In genomic region chr17:76731800-76732733, GRCh38 we compare ENCODE assay signal across 6 cellular contexts. TPM values are rescaled to one million over a fixed set of nuclear protein-coding genes. Genes with fewer than 3 reads are reported as not detected.
DNase-seq lines count a peak whose midpoint lies in the region; ATAC-seq and TF ChIP-seq lines count a peak whose summit lies in the region.
"Not testable (repeated sequence)": the region's sequence is repeated elsewhere in the genome, so short reads cannot be mapped to it uniquely, and the experiment has no call there.

No MANE protein-coding gene starts in this region.

- POLR2A ChIA-PET in activated CD8-positive, alpha-beta T cell treated with anti-CD3 and anti-CD28 coated beads for 36 hours (lab: Charles Lee): interaction anchor here (0.9 to 8.8 kb wide), 7 partner anchors 7 to 173 kb away, joined by 3 to 184 read pairs (median 11); partner anchors contain the start of genes JMJD6, METTL23 and MXRA7

- H3K27ac ChIP-seq in 22Rv1 (peak overlapping the region; percentile 99), OCI-LY1 (ENCODE audit: low read depth, low read length, poor library complexity, severe bottlenecking) (peak overlapping the region; percentile 66)

- H3K27ac Mint-ChIP-seq in activated CD8-positive, alpha-beta T cell treated with anti-CD3 and anti-CD28 coated beads for 36 hours: peak overlapping the region; percentile 77
- peak overlapping the region; percentile 36 for H3K27ac Mint-ChIP-seq in chondrocyte (ENCODE audit: unreplicated experiment)
- peak overlapping the region; percentile 22 to 100 for H3K27ac Mint-ChIP-seq in natural killer cell

- TF ChIP-seq CTCF in 22Rv1 (IDR thresholded peaks at IDR 0.05); OCI-LY1 (IDR thresholded peaks at IDR 0.05; ENCODE audit: low read length); activated CD8-positive, alpha-beta T cell treated with anti-CD3 and anti-CD28 coated beads for 36 hours (IDR thresholded peaks at IDR 0.05); chondrocyte (IDR thresholded peaks at IDR 0.05); natural killer cell (IDR thresholded peaks at IDR 0.05): not testable (repeated sequence)

- H3K36me3 ChIP-seq in OCI-LY1 (ENCODE audit: insufficient read depth, low read length): peaks cover 73% of the 10 kb centered on the region

- not testable (repeated sequence) for H3K27me3 ChIP-seq in OCI-LY1 (ENCODE audit: insufficient read depth, low read length)

- peaks cover 44% of the 10 kb centered on the region for H3K79me2 ChIP-seq in OCI-LY1 (ENCODE audit: insufficient read depth, low read length)

- not testable (repeated sequence) for H3K4me3 ChIP-seq in OCI-LY1 (ENCODE audit: low read depth, low read length, poor library complexity, severe bottlenecking)

- not testable (repeated sequence) for H3K27me3 Mint-ChIP-seq in activated CD8-positive, alpha-beta T cell treated with anti-CD3 and anti-CD28 coated beads for 36 hours; chondrocyte (ENCODE audit: low read depth); natural killer cell (ENCODE audit: low read depth in 2 of 2)

- peak; percentile 4 for TF ChIP-seq POLR2A in GM19099 (IDR thresholded peaks at IDR 0.05; ENCODE audit: extremely low read depth, insufficient read length, low read depth)

- not testable (repeated sequence) for ATAC-seq in activated CD8-positive, alpha-beta T cell treated with anti-CD3 and anti-CD28 coated beads for 36 hours; natural killer cell

- intact Hi-C loops in activated CD8-positive, alpha-beta T cell treated with anti-CD3 and anti-CD28 coated beads for 36 hours (cut with micrococcal nuclease): not testable (repeated sequence)
- intact Hi-C loops in natural killer cell (cut with micrococcal nuclease): loop anchor here (10.0 kb wide), 1 partner anchor 467 kb away; the partner anchor contains the start of gene UBALD2

- peaks cover 31% of the 10 kb centered on the region for H3F3A ChIP-seq in OCI-LY1 (ENCODE audit: insufficient read depth, low read length)

- not testable (repeated sequence) for H2AFZ ChIP-seq in OCI-LY1 (ENCODE audit: low read length)

- H3K4me1 Mint-ChIP-seq in activated CD8-positive, alpha-beta T cell treated with anti-CD3 and anti-CD28 coated beads for 36 hours (ENCODE audit: low read depth): peaks cover 36% of the 10 kb centered on the region
- H3K4me1 Mint-ChIP-seq in chondrocyte (ENCODE audit: low read depth): peaks cover 58% of the 10 kb centered on the region
- peaks cover 43 to 55% of the 10 kb centered on the region in 2 donors for H3K4me1 Mint-ChIP-seq in natural killer cell

- not testable (repeated sequence) for H4K20me1 ChIP-seq in OCI-LY1 (ENCODE audit: insufficient read depth, low read length)

- peak overlapping the region; percentile 89 for H3K4me2 ChIP-seq in OCI-LY1 (ENCODE audit: low read length)

- CTCF ChIA-PET in activated CD8-positive, alpha-beta T cell treated with anti-CD3 and anti-CD28 coated beads for 36 hours (lab: Charles Lee): interaction anchor here (0.8 to 5.9 kb wide), 2 partner anchors 14 to 18 kb away, joined by 5 to 31 read pairs; no protein-coding TSS in a partner anchor

- H3K9ac ChIP-seq in OCI-LY1 (ENCODE audit: low read length): not testable (repeated sequence)

- H3K9me2 ChIP-seq in OCI-LY1 (ENCODE audit: low read depth, low read length): not testable (repeated sequence)

- not testable (repeated sequence) for H3K9me3 Mint-ChIP-seq in activated CD8-positive, alpha-beta T cell treated with anti-CD3 and anti-CD28 coated beads for 36 hours; chondrocyte (ENCODE audit: low read depth); natural killer cell

- not testable (repeated sequence) for DNase-seq in activated CD8-positive, alpha-beta T cell treated with anti-CD3 and anti-CD28 coated beads for 36 hours; chondrocyte (ENCODE audit: low spot score); natural killer cell

- peak overlapping the region; percentile 86 for H3K4me3 Mint-ChIP-seq in activated CD8-positive, alpha-beta T cell treated with anti-CD3 and anti-CD28 coated beads for 36 hours
- H3K4me3 Mint-ChIP-seq in chondrocyte (ENCODE audit: unreplicated experiment): not testable (repeated sequence)
- H3K4me3 Mint-ChIP-seq in natural killer cell: peak overlapping the region; percentile 37

- peaks cover 78% of the 10 kb centered on the region for H3K36me3 Mint-ChIP-seq in activated CD8-positive, alpha-beta T cell treated with anti-CD3 and anti-CD28 coated beads for 36 hours (ENCODE audit: low read depth)
- peaks cover 28% of the 10 kb centered on the region for H3K36me3 Mint-ChIP-seq in chondrocyte (ENCODE audit: low read depth)
- peaks cover 29% of the 10 kb centered on the region for H3K36me3 Mint-ChIP-seq in natural killer cell

- H3K9me3 ChIP-seq in OCI-LY1 (ENCODE audit: low read length): not testable (repeated sequence)

- H3K4me1 ChIP-seq in OCI-LY1 (ENCODE audit: insufficient read depth, low read length, severe bottlenecking): peaks cover 64% of the 10 kb centered on the region

RNA-seq across cellular contexts. Expression of gene SRSF2, which starts 5.1 kb away (rescaled TPM):
- 100 to 1,000 TPM; 344 to 364 TPM for total RNA-seq in activated CD8-positive, alpha-beta T cell treated with anti-CD3 and anti-CD28 coated beads for 36 hours
- total RNA-seq in chondrocyte (94.4 to 183 TPM (median 95.2 TPM) in 3 replicates), natural killer cell (100 to 1,000 TPM; 402 to 548 (median 503) TPM)

RNA-seq across cellular contexts. Expression of gene METTL23, which starts 5.4 kb away (rescaled TPM):
- 10 to 100 TPM; 30.7 to 30.9 TPM for total RNA-seq in activated CD8-positive, alpha-beta T cell treated with anti-CD3 and anti-CD28 coated beads for 36 hours
- total RNA-seq in chondrocyte: 24.3 to 28.4 TPM (median 27.0 TPM) in 3 replicates
- 10 to 100 TPM; 31.9 to 57.7 (median 34.2) TPM for total RNA-seq in natural killer cell

RNA-seq across cellular contexts. Expression of gene JMJD6, which starts 5.7 kb away (rescaled TPM):
- 10 to 100 TPM; 77.9 to 80.3 TPM for total RNA-seq in activated CD8-positive, alpha-beta T cell treated with anti-CD3 and anti-CD28 coated beads for 36 hours
- total RNA-seq in chondrocyte (22.4 to 27.2 TPM (median 25.0 TPM) in 3 replicates), natural killer cell (100 to 1,000 TPM; 169 to 257 (median 195) TPM)

RNA-seq across cellular contexts. Expression of gene MFSD11, which starts 5.9 kb away (rescaled TPM):
- 10 to 100 TPM; 17.0 to 17.6 TPM for total RNA-seq in activated CD8-positive, alpha-beta T cell treated with anti-CD3 and anti-CD28 coated beads for 36 hours
- 30.3 to 33.6 TPM (median 31.1 TPM) in 3 replicates for total RNA-seq in chondrocyte
- total RNA-seq in natural killer cell: 10 to 100 TPM; 32.7 to 44.0 (median 33.9) TPM

RNA-seq across cellular contexts. Expression of gene MXRA7, which starts 21.3 kb away (rescaled TPM):
- total RNA-seq in activated CD8-positive, alpha-beta T cell treated with anti-CD3 and anti-CD28 coated beads for 36 hours: 1 to 10 TPM; 8.4 to 8.6 TPM
- total RNA-seq in chondrocyte (141 to 200 TPM (median 197 TPM) in 3 replicates), natural killer cell (10 to 100 TPM; 31.6 to 47.6 (median 46.5) TPM)
